In the genomic region with DNA sequence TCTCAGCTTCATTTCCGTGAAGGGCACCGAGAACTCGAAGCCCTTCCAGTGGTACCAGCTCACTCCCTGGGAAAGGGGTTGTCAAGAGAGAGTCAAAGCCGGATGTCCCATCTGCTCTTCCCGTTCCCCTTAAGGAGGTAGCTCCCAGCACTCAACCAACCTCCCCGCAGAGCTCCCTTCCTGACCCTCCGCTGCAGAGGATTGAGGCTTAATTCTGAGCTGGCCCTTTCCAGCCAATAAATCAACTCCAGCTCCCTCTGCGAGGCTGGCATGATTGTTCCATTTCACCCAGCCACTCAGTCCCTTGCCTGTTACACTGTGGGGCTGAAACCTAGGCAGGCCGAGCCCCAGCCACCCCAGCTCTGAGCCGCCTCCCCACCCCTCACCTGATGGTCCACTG, we compare ENCODE assay signal across 3 cellular contexts. TPM values are rescaled to one million over a fixed set of nuclear protein-coding genes. Genes with fewer than 3 reads are reported as not detected.
"Had no signal": no experiment of that assay in that cellular context is flagged by ENCODE, and none has a peak within 500 bp of the region (broad histone marks: within the 10 kb centered on the region; RNA-seq: fewer than 3 reads in every experiment).

No MANE protein-coding gene starts in this region.

RNA-seq across cellular contexts. Expression of a gene that starts 3.2 kb away (rescaled TPM):
- total RNA-seq: pulmonary artery endothelial cell, smooth muscle cell, urinary bladder had no signal
